Comparison of ENCODE assay signal across 9 cellular contexts in the genomic region with DNA sequence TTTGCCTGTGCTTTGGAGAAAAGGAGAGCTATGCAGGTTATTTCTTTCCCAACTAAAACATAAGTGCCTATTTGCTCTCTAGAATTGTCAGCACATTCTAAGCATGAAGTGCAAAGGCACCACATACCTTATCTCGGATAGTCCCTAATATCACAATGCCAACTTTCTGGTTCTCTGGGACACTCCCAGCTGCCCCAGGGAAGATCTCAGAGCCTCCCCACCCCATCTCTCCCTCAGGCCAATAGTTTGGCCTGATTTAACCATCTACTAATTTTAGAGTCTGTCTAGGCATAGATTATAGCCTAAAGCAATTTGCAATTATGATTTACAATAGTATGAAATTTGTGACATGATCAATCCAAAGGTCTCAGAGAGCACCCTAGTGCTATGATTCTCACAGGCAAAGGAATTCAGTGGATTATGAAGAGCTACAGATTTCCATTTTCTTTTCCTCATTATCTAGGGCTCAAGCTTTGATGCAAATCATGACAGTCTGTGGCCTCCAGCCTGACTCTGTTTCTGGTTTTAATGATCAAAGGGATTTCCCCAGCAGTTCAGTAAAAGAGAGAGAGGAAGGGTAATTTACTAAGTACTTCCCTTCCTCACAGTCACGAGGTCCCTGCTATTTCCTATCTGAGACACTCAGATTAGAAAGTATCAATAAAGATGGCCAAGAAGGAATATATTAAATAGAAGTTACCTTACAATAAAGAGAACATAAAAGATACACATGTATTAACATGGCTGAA. TPM values are rescaled to one million over a fixed set of nuclear protein-coding genes. Genes with fewer than 3 reads are reported as not detected.
A peak's percentile ranks its signal among the peaks of the same experiment; 100 is the strongest.
DNase-seq lines count a peak whose midpoint lies in the region; ATAC-seq and TF ChIP-seq lines count a peak whose summit lies in the region.
"Had no signal": no experiment of that assay in that cellular context is flagged by ENCODE, and none has a peak within 500 bp of the region (broad histone marks: within the 10 kb centered on the region; RNA-seq: fewer than 3 reads in every experiment).

No MANE protein-coding gene starts in this region.

- H3K9me3 Mint-ChIP-seq in CD4-positive, alpha-beta memory T cell: no peaks in the 10 kb centered on the region
- peaks cover 5% of the 10 kb centered on the region for H3K9me3 Mint-ChIP-seq in activated T-helper 17 cell treated with anti-CD3 and anti-CD28 coated beads, Interleukin-2, amount 50 U/mL, for 72 hours

- peak overlapping the region in 6 of 7 donors; percentile 13 to 84 (median 52) for H3K27ac Mint-ChIP-seq in CD4-positive, alpha-beta memory T cell
- H3K27ac Mint-ChIP-seq in activated T-helper 17 cell treated with anti-CD3 and anti-CD28 coated beads, Interleukin-2, amount 50 U/mL, for 72 hours: peak overlapping the region; percentile 85

- peak overlapping the region in 7 of 8 donors; percentile 13 to 71 (median 41) for H3K4me3 Mint-ChIP-seq in CD4-positive, alpha-beta memory T cell
- peak overlapping the region; percentile 50 for H3K4me3 Mint-ChIP-seq in activated T-helper 17 cell treated with anti-CD3 and anti-CD28 coated beads, Interleukin-2, amount 50 U/mL, for 72 hours

- DNase-seq in CD4-positive, alpha-beta memory T cell: peak; percentile 24 to 52 (median 28)
- DNase-seq in SKM-1 (lab: John Stamatoyannopoulos, UW; ENCODE audit: unreplicated experiment) (no peak), RPMI8226 (no peak), PC-3 (no peak)
- no peak for DNase-seq in effector memory CD4-positive, alpha-beta T cell
- DNase-seq: left colon had no signal

- H3K4me1 Mint-ChIP-seq in CD4-positive, alpha-beta memory T cell: peaks cover 38 to 61% (median 50%) of the 10 kb centered on the region in 4 donors
- H3K4me1 Mint-ChIP-seq in activated T-helper 17 cell treated with anti-CD3 and anti-CD28 coated beads, Interleukin-2, amount 50 U/mL, for 72 hours: peaks cover 46% of the 10 kb centered on the region

- H3F3A ChIP-seq in PC-3 (ENCODE audit: low read length, unreplicated experiment): no peaks in the 10 kb centered on the region

- BruUV-seq in PC-3 (replicated peaks; lab: Mats Ljungman, UMichigan): no TSS peak

- peak overlapping the region; percentile 22 for H3K27ac ChIP-seq in CD4-positive, alpha-beta memory T cell (ENCODE audit: low read depth, low read length)
- H3K27ac ChIP-seq in effector memory CD4-positive, alpha-beta T cell (ENCODE audit: insufficient read depth, low read length, poor library complexity, severe bottlenecking): no peak overlapping the region
- H3K27ac ChIP-seq in PC-3 (ENCODE audit: low read length): no peak overlapping the region

- H3K4me3 ChIP-seq in CD4-positive, alpha-beta memory T cell (ENCODE audit: low read length in 2 of 2): no peak overlapping the region
- H3K4me3 ChIP-seq in effector memory CD4-positive, alpha-beta T cell (ENCODE audit: insufficient read depth, low read depth, low read length, poor library complexity, severe bottlenecking): no peak overlapping the region
- H3K4me3 ChIP-seq in PC-3 (ENCODE audit: low read length): no peak overlapping the region

- TF ChIP-seq CTCF in PC-3 (conservative IDR thresholded peaks at IDR 0.05; ENCODE audit: low read depth, low read length): no peak

- no peaks in the 10 kb centered on the region for H4K20me1 ChIP-seq in PC-3 (ENCODE audit: low read length)

- peaks cover 0 to 2% of the 10 kb centered on the region in 2 donors for H3K27me3 Mint-ChIP-seq in CD4-positive, alpha-beta memory T cell
- no peaks in the 10 kb centered on the region for H3K27me3 Mint-ChIP-seq in activated T-helper 17 cell treated with anti-CD3 and anti-CD28 coated beads, Interleukin-2, amount 50 U/mL, for 72 hours

- H3K27me3 ChIP-seq in CD4-positive, alpha-beta memory T cell (ENCODE audit: insufficient read depth, low read length): no peaks in the 10 kb centered on the region
- no peaks in the 10 kb centered on the region for H3K27me3 ChIP-seq in effector memory CD4-positive, alpha-beta T cell (replicated peaks; ENCODE audit: control insufficient read depth, insufficient read depth, low read length, poor library complexity, severe bottlenecking)
- H3K27me3 ChIP-seq in PC-3 (ENCODE audit: low read length): no peaks in the 10 kb centered on the region

- no peaks in the 10 kb centered on the region for H3K79me2 ChIP-seq in PC-3 (ENCODE audit: low read length)

- no peaks in the 10 kb centered on the region for H3K36me3 Mint-ChIP-seq in CD4-positive, alpha-beta memory T cell
- H3K36me3 Mint-ChIP-seq in activated T-helper 17 cell treated with anti-CD3 and anti-CD28 coated beads, Interleukin-2, amount 50 U/mL, for 72 hours (ENCODE audit: low read depth): no peaks in the 10 kb centered on the region

- H2AFZ ChIP-seq in PC-3 (ENCODE audit: low read length): no peak overlapping the region

- no peaks in the 10 kb centered on the region for H3K36me3 ChIP-seq in CD4-positive, alpha-beta memory T cell (ENCODE audit: insufficient read depth, low read length)
- no peaks in the 10 kb centered on the region for H3K36me3 ChIP-seq in effector memory CD4-positive, alpha-beta T cell (ENCODE audit: control insufficient read depth, insufficient read depth, low read length)
- no peaks in the 10 kb centered on the region for H3K36me3 ChIP-seq in PC-3 (ENCODE audit: low read depth, low read length)

- intact Hi-C loops in CD4-positive, alpha-beta memory T cell (cut with micrococcal nuclease): loop anchor here (10.0 kb wide), 1 partner anchor 317 kb away; a partner anchor contains a TSS
- intact Hi-C loops in PC-3 (cut with micrococcal nuclease): no loop called here

- CTCF ChIA-PET in CD4-positive, alpha-beta memory T cell (lab: Charles Lee; ENCODE audit: partially characterized antibody): interaction anchor here (0.8 to 1.4 kb wide), 2 partner anchors 29 to 56 kb away, joined by 4 to 6 read pairs; a partner anchor contains a TSS
- CTCF ChIA-PET in PC-3 (lab: Charles Lee): no interaction called here

- no peak overlapping the region for H3K4me2 ChIP-seq in PC-3 (ENCODE audit: low read length)

- H3K4me1 ChIP-seq in CD4-positive, alpha-beta memory T cell (ENCODE audit: insufficient read depth, low read length): peaks cover 49% of the 10 kb centered on the region
- H3K4me1 ChIP-seq in effector memory CD4-positive, alpha-beta T cell (ENCODE audit: control insufficient read depth, insufficient read depth, low read length, poor library complexity, severe bottlenecking): peaks cover 10% of the 10 kb centered on the region
- H3K4me1 ChIP-seq in PC-3 (ENCODE audit: insufficient read depth, low read length): no peaks in the 10 kb centered on the region; the same call in 1 of the 2 replicates

- H3K9ac ChIP-seq in PC-3 (ENCODE audit: low read length): no peak overlapping the region

- ATAC-seq in GM19328 (IDR thresholded peaks at IDR 0.05; ENCODE audit: unreplicated experiment) (peak; percentile 86), HG03103 (IDR thresholded peaks at IDR 0.05; ENCODE audit: low read depth, unreplicated experiment) (peak; percentile 67), PC-3 (no peak)
- peak; percentile 76 for ATAC-seq in activated T-helper 17 cell treated with anti-CD3 and anti-CD28 coated beads, Interleukin-2, amount 50 U/mL, for 72 hours (replicated peaks)
- ATAC-seq: left colon had no signal

- no peaks in the 10 kb centered on the region for H3K9me3 ChIP-seq in CD4-positive, alpha-beta memory T cell (ENCODE audit: control insufficient read depth in 1 of 2, low read length in 2 of 2)
- no peaks in the 10 kb centered on the region for H3K9me3 ChIP-seq in effector memory CD4-positive, alpha-beta T cell (ENCODE audit: control insufficient read depth, low read length)
- no peaks in the 10 kb centered on the region for H3K9me3 ChIP-seq in PC-3 (ENCODE audit: low read length)

- POLR2A ChIA-PET in CD4-positive, alpha-beta memory T cell (lab: Charles Lee; ENCODE audit: partially characterized antibody): interaction anchor here (3.2 kb wide), 1 partner anchor 23 kb away, joined by 20 read pairs; no protein-coding TSS in a partner anchor
- POLR2A ChIA-PET in PC-3 (lab: Charles Lee; ENCODE audit: unreplicated experiment): interaction anchor here (0.7 kb wide), 1 partner anchor 20 kb away, joined by 33 read pairs; no protein-coding TSS in a partner anchor

- no peaks in the 10 kb centered on the region for H3K9me2 ChIP-seq in PC-3 (replicated peaks; ENCODE audit: low read length)

RNA-seq across cellular contexts. Expression of a gene that starts 28.9 kb away (rescaled TPM):
- total RNA-seq in CD4-positive, alpha-beta memory T cell: not detected
- not detected for polyA plus RNA-seq in CD4-positive, alpha-beta memory T cell
- total RNA-seq in activated T-helper 17 cell treated with anti-CD3 and anti-CD28 coated beads, Interleukin-2, amount 50 U/mL, for 72 hours: 1 to 10 TPM; 1.0 to 2.1 TPM
- 110 and 113 TPM in 2 replicates for total RNA-seq in PC-3 (2014; rRNA removed)

Comparison
In these comparisons a context has a peak if more than half of its experiments do, and no peak if none do; other contexts are left out.
1. DNase-seq: peak in CD4-positive, alpha-beta memory T cell (5 of 5); none in SKM-1 (single experiment), effector memory CD4-positive, alpha-beta T cell (0 of 3), RPMI8226 (single experiment) and PC-3 (single experiment).
2. RNA of a gene that starts 28.9 kb away (total RNA-seq): 110 to 113 TPM in PC-3; 1.0 to 2.1 TPM in activated T-helper 17 cell treated with anti-CD3 and anti-CD28 coated beads, Interleukin-2, amount 50 U/mL, for 72 hours and not detected in CD4-positive, alpha-beta memory T cell; every median in the first group is over 10 times any median in the second.